ENCODE assay signal across 3 cellular contexts in the genomic region with DNA sequence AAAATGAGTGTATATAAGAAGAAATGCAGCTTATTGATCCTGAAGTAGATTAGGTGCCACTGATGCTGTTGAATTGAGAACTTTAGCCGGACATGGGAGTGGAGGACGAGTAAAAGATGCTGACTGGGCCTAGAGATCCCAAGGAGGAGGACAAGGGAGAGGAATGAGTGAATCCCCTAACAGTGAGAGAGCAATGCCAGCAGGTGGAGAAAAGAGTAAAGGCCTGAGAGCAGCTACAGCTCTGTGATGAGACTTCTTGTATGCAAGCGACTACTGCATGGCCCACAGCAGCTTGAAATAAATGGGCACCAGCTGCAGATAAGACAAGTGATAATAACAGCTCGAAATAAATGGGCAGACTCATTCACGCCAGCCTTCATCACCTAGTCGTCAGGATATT.
TF ChIP-seq lines count a peak whose summit lies in the region.

No MANE protein-coding gene starts in this region.

TF ChIP-seq in SK-N-SH, 30 proteins besides CTCF, POLR2A, EP300 and RAD21 (continued from another document):
- TF ChIP-seq NRF1 (IDR thresholded peaks at IDR 0.05; ENCODE audit: low read depth, low read length) (no peak), IRF3 (IDR thresholded peaks at IDR 0.05; ENCODE audit: low read depth, low read length) (no peak), YY1 (IDR thresholded peaks at IDR 0.05; ENCODE audit: low read depth) (no peak), GABPA (IDR thresholded peaks at IDR 0.05; ENCODE audit: low read depth) (no peak), JUND (IDR thresholded peaks at IDR 0.05) (no peak), TEAD4 (IDR thresholded peaks at IDR 0.05; ENCODE audit: borderline replicate concordance, insufficient read depth) (no peak), RXRA (IDR thresholded peaks at IDR 0.05; ENCODE audit: borderline replicate concordance, low read depth) (no peak)
- TF ChIP-seq, protein P1, sequence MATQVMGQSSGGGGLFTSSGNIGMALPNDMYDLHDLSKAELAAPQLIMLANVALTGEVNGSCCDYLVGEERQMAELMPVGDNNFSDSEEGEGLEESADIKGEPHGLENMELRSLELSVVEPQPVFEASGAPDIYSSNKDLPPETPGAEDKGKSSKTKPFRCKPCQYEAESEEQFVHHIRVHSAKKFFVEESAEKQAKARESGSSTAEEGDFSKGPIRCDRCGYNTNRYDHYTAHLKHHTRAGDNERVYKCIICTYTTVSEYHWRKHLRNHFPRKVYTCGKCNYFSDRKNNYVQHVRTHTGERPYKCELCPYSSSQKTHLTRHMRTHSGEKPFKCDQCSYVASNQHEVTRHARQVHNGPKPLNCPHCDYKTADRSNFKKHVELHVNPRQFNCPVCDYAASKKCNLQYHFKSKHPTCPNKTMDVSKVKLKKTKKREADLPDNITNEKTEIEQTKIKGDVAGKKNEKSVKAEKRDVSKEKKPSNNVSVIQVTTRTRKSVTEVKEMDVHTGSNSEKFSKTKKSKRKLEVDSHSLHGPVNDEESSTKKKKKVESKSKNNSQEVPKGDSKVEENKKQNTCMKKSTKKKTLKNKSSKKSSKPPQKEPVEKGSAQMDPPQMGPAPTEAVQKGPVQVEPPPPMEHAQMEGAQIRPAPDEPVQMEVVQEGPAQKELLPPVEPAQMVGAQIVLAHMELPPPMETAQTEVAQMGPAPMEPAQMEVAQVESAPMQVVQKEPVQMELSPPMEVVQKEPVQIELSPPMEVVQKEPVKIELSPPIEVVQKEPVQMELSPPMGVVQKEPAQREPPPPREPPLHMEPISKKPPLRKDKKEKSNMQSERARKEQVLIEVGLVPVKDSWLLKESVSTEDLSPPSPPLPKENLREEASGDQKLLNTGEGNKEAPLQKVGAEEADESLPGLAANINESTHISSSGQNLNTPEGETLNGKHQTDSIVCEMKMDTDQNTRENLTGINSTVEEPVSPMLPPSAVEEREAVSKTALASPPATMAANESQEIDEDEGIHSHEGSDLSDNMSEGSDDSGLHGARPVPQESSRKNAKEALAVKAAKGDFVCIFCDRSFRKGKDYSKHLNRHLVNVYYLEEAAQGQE (IDR thresholded peaks at IDR 0.05; ENCODE audit: low read depth, low read length), result no peak

TF ChIP-seq in SK-N-SH treated with all-trans-retinoic acid at 6 μM for 48 hours, 23 proteins besides CTCF, POLR2A, EP300 and RAD21 (continued from another document):
- TF ChIP-seq CREB5 (CRISPR knock-in tag; IDR thresholded peaks at IDR 0.05; ENCODE audit: low read depth) (no peak), ZNF565 (CRISPR knock-in tag; conservative IDR thresholded peaks at IDR 0.05; ENCODE audit: low read depth) (no peak), CSDC2 (CRISPR knock-in tag; IDR thresholded peaks at IDR 0.05) (no peak), ISL1 (CRISPR knock-in tag; IDR thresholded peaks at IDR 0.05) (no peak), ESRRG (CRISPR knock-in tag; IDR thresholded peaks at IDR 0.05) (no peak), ZNF8 (CRISPR knock-in tag; IDR thresholded peaks at IDR 0.05) (no peak), SNAI2 (CRISPR knock-in tag; IDR thresholded peaks at IDR 0.05) (no peak), RARB (CRISPR knock-in tag; IDR thresholded peaks at IDR 0.05) (no peak), ARNTL (CRISPR knock-in tag; IDR thresholded peaks at IDR 0.05; ENCODE audit: borderline replicate concordance, low read depth) (no peak), GLIS3 (CRISPR knock-in tag; IDR thresholded peaks at IDR 0.05) (no peak), TCF4 (CRISPR knock-in tag; IDR thresholded peaks at IDR 0.05; ENCODE audit: borderline replicate concordance) (no peak), OSR1 (CRISPR knock-in tag; IDR thresholded peaks at IDR 0.05) (no peak)
- TF ChIP-seq, protein P2, sequence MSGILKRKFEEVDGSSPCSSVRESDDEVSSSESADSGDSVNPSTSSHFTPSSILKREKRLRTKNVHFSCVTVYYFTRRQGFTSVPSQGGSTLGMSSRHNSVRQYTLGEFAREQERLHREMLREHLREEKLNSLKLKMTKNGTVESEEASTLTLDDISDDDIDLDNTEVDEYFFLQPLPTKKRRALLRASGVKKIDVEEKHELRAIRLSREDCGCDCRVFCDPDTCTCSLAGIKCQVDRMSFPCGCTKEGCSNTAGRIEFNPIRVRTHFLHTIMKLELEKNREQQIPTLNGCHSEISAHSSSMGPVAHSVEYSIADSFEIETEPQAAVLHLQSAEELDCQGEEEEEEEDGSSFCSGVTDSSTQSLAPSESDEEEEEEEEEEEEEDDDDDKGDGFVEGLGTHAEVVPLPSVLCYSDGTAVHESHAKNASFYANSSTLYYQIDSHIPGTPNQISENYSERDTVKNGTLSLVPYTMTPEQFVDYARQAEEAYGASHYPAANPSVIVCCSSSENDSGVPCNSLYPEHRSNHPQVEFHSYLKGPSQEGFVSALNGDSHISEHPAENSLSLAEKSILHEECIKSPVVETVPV (CRISPR knock-in tag; IDR thresholded peaks at IDR 0.05), result no peak
- TF ChIP-seq, protein P3, sequence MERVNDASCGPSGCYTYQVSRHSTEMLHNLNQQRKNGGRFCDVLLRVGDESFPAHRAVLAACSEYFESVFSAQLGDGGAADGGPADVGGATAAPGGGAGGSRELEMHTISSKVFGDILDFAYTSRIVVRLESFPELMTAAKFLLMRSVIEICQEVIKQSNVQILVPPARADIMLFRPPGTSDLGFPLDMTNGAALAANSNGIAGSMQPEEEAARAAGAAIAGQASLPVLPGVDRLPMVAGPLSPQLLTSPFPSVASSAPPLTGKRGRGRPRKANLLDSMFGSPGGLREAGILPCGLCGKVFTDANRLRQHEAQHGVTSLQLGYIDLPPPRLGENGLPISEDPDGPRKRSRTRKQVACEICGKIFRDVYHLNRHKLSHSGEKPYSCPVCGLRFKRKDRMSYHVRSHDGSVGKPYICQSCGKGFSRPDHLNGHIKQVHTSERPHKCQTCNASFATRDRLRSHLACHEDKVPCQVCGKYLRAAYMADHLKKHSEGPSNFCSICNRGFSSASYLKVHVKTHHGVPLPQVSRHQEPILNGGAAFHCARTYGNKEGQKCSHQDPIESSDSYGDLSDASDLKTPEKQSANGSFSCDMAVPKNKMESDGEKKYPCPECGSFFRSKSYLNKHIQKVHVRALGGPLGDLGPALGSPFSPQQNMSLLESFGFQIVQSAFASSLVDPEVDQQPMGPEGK (CRISPR knock-in tag; IDR thresholded peaks at IDR 0.05; ENCODE audit: borderline replicate concordance), result no peak
- TF ChIP-seq, protein P4, sequence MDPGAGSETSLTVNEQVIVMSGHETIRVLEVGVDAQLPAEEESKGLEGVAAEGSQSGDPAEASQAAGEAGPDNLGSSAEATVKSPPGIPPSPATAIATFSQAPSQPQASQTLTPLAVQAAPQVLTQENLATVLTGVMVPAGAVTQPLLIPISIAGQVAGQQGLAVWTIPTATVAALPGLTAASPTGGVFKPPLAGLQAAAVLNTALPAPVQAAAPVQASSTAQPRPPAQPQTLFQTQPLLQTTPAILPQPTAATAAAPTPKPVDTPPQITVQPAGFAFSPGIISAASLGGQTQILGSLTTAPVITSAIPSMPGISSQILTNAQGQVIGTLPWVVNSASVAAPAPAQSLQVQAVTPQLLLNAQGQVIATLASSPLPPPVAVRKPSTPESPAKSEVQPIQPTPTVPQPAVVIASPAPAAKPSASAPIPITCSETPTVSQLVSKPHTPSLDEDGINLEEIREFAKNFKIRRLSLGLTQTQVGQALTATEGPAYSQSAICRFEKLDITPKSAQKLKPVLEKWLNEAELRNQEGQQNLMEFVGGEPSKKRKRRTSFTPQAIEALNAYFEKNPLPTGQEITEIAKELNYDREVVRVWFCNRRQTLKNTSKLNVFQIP (CRISPR knock-in tag; IDR thresholded peaks at IDR 0.05; ENCODE audit: borderline replicate concordance, low read depth), result no peak

TF ChIP-seq in WTC11, 78 proteins besides CTCF, POLR2A, EP300 and RAD21 (continued from another document):
- TF ChIP-seq, protein P5, sequence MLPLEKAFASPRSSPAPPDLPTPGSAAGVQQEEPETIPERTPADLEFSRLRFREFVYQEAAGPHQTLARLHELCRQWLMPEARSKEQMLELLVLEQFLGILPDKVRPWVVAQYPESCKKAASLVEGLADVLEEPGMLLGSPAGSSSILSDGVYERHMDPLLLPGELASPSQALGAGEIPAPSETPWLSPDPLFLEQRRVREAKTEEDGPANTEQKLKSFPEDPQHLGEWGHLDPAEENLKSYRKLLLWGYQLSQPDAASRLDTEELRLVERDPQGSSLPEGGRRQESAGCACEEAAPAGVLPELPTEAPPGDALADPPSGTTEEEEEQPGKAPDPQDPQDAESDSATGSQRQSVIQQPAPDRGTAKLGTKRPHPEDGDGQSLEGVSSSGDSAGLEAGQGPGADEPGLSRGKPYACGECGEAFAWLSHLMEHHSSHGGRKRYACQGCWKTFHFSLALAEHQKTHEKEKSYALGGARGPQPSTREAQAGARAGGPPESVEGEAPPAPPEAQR (CRISPR knock-in tag; IDR thresholded peaks at IDR 0.05), result no peak
- TF ChIP-seq ATF1 (CRISPR knock-in tag; IDR thresholded peaks at IDR 0.05), result no peak
- TF ChIP-seq ZNF121 (CRISPR knock-in tag; IDR thresholded peaks at IDR 0.05), result no peak
- TF ChIP-seq USF1 (CRISPR knock-in tag; IDR thresholded peaks at IDR 0.05), result no peak
